ENCODE assay signal across 21 cellular contexts in the genomic region with DNA sequence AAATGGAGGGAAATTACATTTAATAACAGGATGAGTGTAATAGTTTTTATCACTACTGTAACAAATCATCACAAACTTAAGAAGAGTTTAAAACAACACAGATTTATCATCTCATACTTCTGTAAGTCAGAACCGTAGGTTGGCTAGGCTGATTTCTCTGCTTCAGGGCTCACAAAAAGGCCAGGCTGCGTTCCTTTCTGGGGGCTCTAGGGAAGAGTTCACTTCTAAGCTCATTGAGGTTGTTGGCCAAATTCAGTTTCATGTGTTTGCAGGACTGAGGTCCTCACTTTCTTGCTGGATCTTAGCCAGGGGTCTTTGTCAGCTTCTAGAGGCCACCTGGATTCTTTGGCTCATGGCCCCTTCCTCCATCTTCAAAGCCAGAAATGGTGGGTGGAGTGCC.
"Had no signal": no experiment of that assay in that cellular context is flagged by ENCODE, and none has a peak within 500 bp of the region (broad histone marks: within the 10 kb centered on the region; RNA-seq: fewer than 3 reads in every experiment).

No MANE protein-coding gene starts in this region.

- H3K36me3 Mint-ChIP-seq: activated naive CD8-positive, alpha-beta T cell treated with anti-CD3 and anti-CD28 coated beads for 36 hours; stimulated activated effector memory CD8-positive, alpha-beta T cell treated with anti-CD3 and anti-CD28 coated beads, Interleukin-12 subunit alpha, Interleukin-12 subunit beta, amount 100 ng/mL, for 72 hours had no signal

- H3K4me3 ChIP-seq: esophagus squamous epithelium, left lung, skin epidermis, tibial nerve had no signal

- H3K27me3 ChIP-seq: esophagus squamous epithelium, left lung, tibial nerve had no signal

- H3K36me3 ChIP-seq: esophagus squamous epithelium, left lung, tibial nerve had no signal

- H3K9me3 Mint-ChIP-seq: activated CD8-positive, alpha-beta T cell treated with anti-CD3 and anti-CD28 coated beads for 36 hours; activated naive CD8-positive, alpha-beta T cell treated with anti-CD3 and anti-CD28 coated beads for 36 hours; activated T-cell treated with anti-CD3 and anti-CD28 coated beads, Interleukin-2, amount 50 U/mL, for 4 hours; activated T-helper 2 cell treated with anti-CD3 and anti-CD28 coated beads, Interferon-gamma antibody, Interleukin-2, Interleukin-4, amounts not matched to agents 10 μg/mL and 5 μg/mL and 100 μg/mL, durations not matched to agents 14 hours and 24 hours and 36 hours; nephron; stimulated activated effector memory CD8-positive, alpha-beta T cell treated with anti-CD3 and anti-CD28 coated beads, Interleukin-12 subunit alpha, Interleukin-12 subunit beta, amount 100 ng/mL, for 72 hours; stimulated activated naive CD8-positive, alpha-beta T cell treated with anti-CD3 and anti-CD28 coated beads, Interleukin-15, Interleukin-2, amounts not matched to agents 100 ng/mL and 50 ng/mL, for 24 hours had no signal

- H3K27ac Mint-ChIP-seq: activated CD8-positive, alpha-beta T cell treated with anti-CD3 and anti-CD28 coated beads for 36 hours; activated naive CD8-positive, alpha-beta T cell treated with anti-CD3 and anti-CD28 coated beads for 36 hours; activated T-helper 2 cell treated with anti-CD3 and anti-CD28 coated beads, Interferon-gamma antibody, Interleukin-2, Interleukin-4, amounts not matched to agents 10 μg/mL and 5 μg/mL and 100 μg/mL, durations not matched to agents 14 hours and 24 hours and 36 hours; nephron; stimulated activated effector memory CD8-positive, alpha-beta T cell treated with anti-CD3 and anti-CD28 coated beads, Interleukin-12 subunit alpha, Interleukin-12 subunit beta, amount 100 ng/mL, for 72 hours; stimulated activated naive CD8-positive, alpha-beta T cell treated with anti-CD3 and anti-CD28 coated beads, Interleukin-15, Interleukin-2, amounts not matched to agents 100 ng/mL and 50 ng/mL, for 24 hours; T-helper 17 cell had no signal

- H3K27ac ChIP-seq: epithelial cell of prostate, esophagus squamous epithelium, left lung, skin epidermis had no signal

- H3K9me3 ChIP-seq: esophagus squamous epithelium, left lung, tibial nerve had no signal

- DNase-seq: activated CD4-positive, alpha-beta T cell treated with anti-CD3 and anti-CD28 coated beads for 1 hour; activated CD4-positive, alpha-beta T cell treated with anti-CD3 and anti-CD28 coated beads, Interleukin-2, amount 50 U/mL, for 1 hour; activated CD8-positive, alpha-beta T cell treated with anti-CD3 and anti-CD28 coated beads for 36 hours; activated naive CD4-positive, alpha-beta T cell treated with Interleukin-2 at 50 U/mL for 16 hours; activated naive CD8-positive, alpha-beta T cell treated with anti-CD3 and anti-CD28 coated beads for 36 hours; activated T-cell treated with anti-CD3 and anti-CD28 coated beads, Interleukin-2, amount 50 U/mL, for 4 hours; effector CD8-positive, alpha-beta T cell; esophagus squamous epithelium; kidney glomerular epithelial cell; left lung; stimulated activated CD4-positive, alpha-beta T cell treated with anti-CD3 and anti-CD28 coated beads, Interleukin-12 subunit alpha, Interleukin-12 subunit beta, amount 100 ng/mL, for 4 hours; stimulated activated CD4-positive, alpha-beta T cell treated with anti-CD3 and anti-CD28 coated beads, Interleukin-4, amount 100 ng/mL, for 24 hours; T-helper 17 cell; T1000 had no signal

- ATAC-seq: activated CD8-positive, alpha-beta T cell treated with anti-CD3 and anti-CD28 coated beads for 36 hours; activated T-cell treated with anti-CD3 and anti-CD28 coated beads, Interleukin-2, amount 50 U/mL, for 4 hours; left lung; T-helper 17 cell had no signal
